ENCODE assay signal across 6 cellular contexts in genomic region chr2:190736355-190736754, GRCh38.
"Had no signal": no experiment of that assay in that cellular context is flagged by ENCODE, and none has a peak within 500 bp of the region (broad histone marks: within the 10 kb centered on the region; RNA-seq: fewer than 3 reads in every experiment).

No MANE protein-coding gene starts in this region.

- H3K4me3 ChIP-seq: K562 had no signal

- FAIRE-seq: HepG2, K562 had no signal

- H3K27ac Mint-ChIP-seq: IgD-negative memory B cell had no signal

- H3K9me3 Mint-ChIP-seq: IgD-negative memory B cell had no signal

- ATAC-seq: HepG2, K562 had no signal

- H3K4me3 Mint-ChIP-seq: IgD-negative memory B cell had no signal

- DNase-seq: IMR-90, KBM-7, KG1 had no signal

- H3K4me1 Mint-ChIP-seq: IgD-negative memory B cell had no signal
